8 cellular contexts compared by ENCODE assay signal in the genomic region with DNA sequence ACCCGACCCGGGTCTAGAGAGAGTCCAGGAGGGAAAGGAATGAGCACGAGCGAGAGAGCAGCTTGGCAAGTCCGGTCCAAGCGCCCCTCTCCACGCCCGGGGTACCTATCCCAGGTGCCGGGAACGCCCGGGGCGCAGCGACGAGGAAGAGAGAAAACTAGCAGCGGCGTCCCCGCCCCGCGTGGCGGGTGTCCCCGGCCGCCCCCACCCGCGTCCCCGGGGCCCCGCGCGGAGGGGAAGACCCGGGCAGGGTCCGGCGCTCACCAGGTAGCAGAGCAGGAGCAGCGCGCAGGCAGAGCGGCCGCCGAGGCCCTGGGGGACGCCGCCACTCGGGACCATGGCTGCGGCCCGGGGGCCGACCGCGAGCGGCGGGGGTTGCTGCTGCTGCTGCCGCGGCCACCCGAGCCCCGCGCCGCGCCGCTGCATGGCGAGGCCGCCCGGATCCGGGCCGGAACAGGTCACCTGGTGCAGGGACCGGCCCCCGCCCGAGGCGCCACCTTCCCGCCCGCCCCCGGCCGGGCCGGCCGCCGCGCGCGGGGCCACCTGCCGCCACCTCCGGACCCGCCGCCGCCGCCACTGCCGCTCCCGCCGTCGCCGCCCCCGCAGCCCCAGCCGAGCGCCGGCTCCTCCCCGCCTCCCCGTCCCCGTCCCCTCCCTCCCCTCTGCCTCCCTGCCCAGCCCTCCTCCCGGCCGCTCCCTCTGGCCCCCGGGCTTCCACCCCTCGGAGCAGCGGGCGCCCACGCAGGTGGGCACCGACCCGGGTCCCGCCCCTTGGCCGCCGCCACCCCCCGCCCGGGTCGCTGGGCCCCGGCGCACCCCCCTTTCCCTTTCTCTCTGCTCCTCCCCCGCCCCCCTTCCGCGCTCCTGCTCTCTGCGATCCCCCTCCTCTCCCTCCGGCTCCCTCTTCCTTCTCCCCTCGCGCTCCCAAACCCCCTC. TPM values are rescaled to one million over a fixed set of nuclear protein-coding genes. Genes with fewer than 3 reads are reported as not detected.
DNase-seq lines count a peak whose midpoint lies in the region; ATAC-seq and TF ChIP-seq lines count a peak whose summit lies in the region.

A gene (minus strand): TSS at position 578 of the 936 bp plus-strand sequence. CDS start 152 bp downstream, at position 426.

- no peaks in the 10 kb centered on the region for H3K9me3 ChIP-seq in lung (ENCODE audit: control insufficient read depth in 2 of 2, insufficient read depth in 1 of 2, low read length in 1 of 2)

- H3K4me3 ChIP-seq in AG09309 (ENCODE audit: control insufficient read depth, low read depth, low read length) (peak within 1 kb of the TSS; percentile 61), coronary artery (peak within 1 kb of the TSS; percentile 91), lung (peak within 1 kb of the TSS; percentile 58)

- peak; percentile 37 for ATAC-seq in GM19351 (IDR thresholded peaks at IDR 0.05; ENCODE audit: unreplicated experiment)
- ATAC-seq in activated CD4-positive, alpha-beta T cell treated with anti-CD3 and anti-CD28 coated beads for 36 hours = peak; percentile 33
- peak; percentile 53 for ATAC-seq in lung (ENCODE audit: insufficient read depth, low FRiP score)

- H3K27ac ChIP-seq in coronary artery = peak within 1 kb of the TSS in 1 of 2 donors; percentile 62
- H3K27ac ChIP-seq in lung (ENCODE audit: low read depth in 1 of 2, low read length in 1 of 2) = peak within 1 kb of the TSS; percentile 1 to 85

- POLR2A ChIA-PET in activated CD4-positive, alpha-beta T cell treated with anti-CD3 and anti-CD28 coated beads for 36 hours (lab: Charles Lee) = no interaction called here

- no peak for DNase-seq in AG09309 (ENCODE audit: low read depth)
- peak; percentile 84 for DNase-seq in HuH-7 (ENCODE audit: low spot score)
- peak; percentile 79 for DNase-seq in activated CD4-positive, alpha-beta T cell treated with anti-CD3 and anti-CD28 coated beads for 36 hours
- no peak for DNase-seq in coronary artery (ENCODE audit: low spot score)
- DNase-seq in lung (ENCODE audit: low spot score) = peak; percentile 62
- DNase-seq in stimulated activated CD8-positive, alpha-beta memory T cell treated with anti-CD3 and anti-CD28 coated beads, Interleukin-15, amount 100 ng/mL, for 48 hours (ENCODE audit: low read depth in 2 of 2) = peak; percentile 45 to 51
- DNase-seq in DMS79 treated with DMSO at 0.1 percent for 48 hours (lab: John Stamatoyannopoulos, UW) = no peak

- H3K4me3 Mint-ChIP-seq in activated CD4-positive, alpha-beta T cell treated with anti-CD3 and anti-CD28 coated beads for 36 hours = peak within 1 kb of the TSS; percentile 94

- H3K4me1 ChIP-seq in lung (ENCODE audit: control insufficient read depth in 2 of 2, insufficient read depth in 2 of 2, low read length in 2 of 2) = peaks cover 0 to 18% of the 10 kb centered on the region in 2 donors

- H3K36me3 Mint-ChIP-seq in activated CD4-positive, alpha-beta T cell treated with anti-CD3 and anti-CD28 coated beads for 36 hours (ENCODE audit: low read depth) = peaks cover 12% of the 10 kb centered on the region

- H3K27me3 Mint-ChIP-seq in activated CD4-positive, alpha-beta T cell treated with anti-CD3 and anti-CD28 coated beads for 36 hours = no peaks in the 10 kb centered on the region

- peaks cover 40% of the 10 kb centered on the region for H3K4me1 Mint-ChIP-seq in activated CD4-positive, alpha-beta T cell treated with anti-CD3 and anti-CD28 coated beads for 36 hours

- CTCF ChIA-PET in activated CD4-positive, alpha-beta T cell treated with anti-CD3 and anti-CD28 coated beads for 36 hours (lab: Charles Lee) = interaction anchor here (0.7 kb wide), 1 partner anchor 248 kb away, joined by 4 read pairs; no protein-coding TSS in a partner anchor

- no peaks in the 10 kb centered on the region for H3K27me3 ChIP-seq in lung (ENCODE audit: control insufficient read depth, insufficient read depth)

- intact Hi-C loops in activated CD4-positive, alpha-beta T cell treated with anti-CD3 and anti-CD28 coated beads for 36 hours (cut with DNase I, micrococcal nuclease) = loop anchor here (1.0 to 10.0 kb wide), 8 partner anchors 52 to 720 kb away; a partner anchor contains a TSS

- 1% methylated on average over 38 to 115 of the region's 115 CpGs for WGBS in lung, 2 donors

- H3K36me3 ChIP-seq in lung (ENCODE audit: control insufficient read depth in 2 of 2, insufficient read depth in 2 of 2, low read length in 2 of 2) = no peaks in the 10 kb centered on the region

- peak within 1 kb of the TSS; percentile 96 for H3K27ac Mint-ChIP-seq in activated CD4-positive, alpha-beta T cell treated with anti-CD3 and anti-CD28 coated beads for 36 hours

- TF ChIP-seq CTCF in AG09309 (IDR thresholded peaks at IDR 0.05; ENCODE audit: control insufficient read depth, insufficient read depth, low read depth, low read length, missing control alignments) (no peak), coronary artery (IDR thresholded peaks at IDR 0.05) (no peak), lung (IDR thresholded peaks at IDR 0.05; ENCODE audit: control extremely low read depth, extremely low read depth) (no peak)

- H3K9me3 Mint-ChIP-seq in activated CD4-positive, alpha-beta T cell treated with anti-CD3 and anti-CD28 coated beads for 36 hours (ENCODE audit: low read depth) = no peaks in the 10 kb centered on the region

RNA-seq across cellular contexts. Expression of the gene that starts here (rescaled TPM):
- total RNA-seq in activated CD4-positive, alpha-beta T cell treated with anti-CD3 and anti-CD28 coated beads for 36 hours = 10 to 100 TPM; 31.9 to 34.8 TPM
- total RNA-seq in lung = 10 to 100 TPM; 75.8 to 93.3 TPM
- 10 to 100 TPM; 29.2 to 38.3 TPM for polyA plus RNA-seq in lung

Comparison
In these comparisons a context has a peak if more than half of its experiments do, and no peak if none do; other contexts are left out.
1. DNase-seq: peak in HuH-7 (single experiment), activated CD4-positive, alpha-beta T cell treated with anti-CD3 and anti-CD28 coated beads for 36 hours (single experiment), lung (single experiment) and stimulated activated CD8-positive, alpha-beta memory T cell treated with anti-CD3 and anti-CD28 coated beads, Interleukin-15, amount 100 ng/mL, for 48 hours (2 of 2); none in AG09309 (single experiment), coronary artery (single experiment) and DMS79 treated with DMSO at 0.1 percent for 48 hours (single experiment).
2. Peak in every context shown above with its lines, with median percentiles within 50 percentile points of each other: H3K4me3 ChIP-seq and ATAC-seq.